ENCODE assay signal across 9 cellular contexts in genomic region chr18:9404565-9405060, GRCh38.
A peak's percentile ranks its signal among the peaks of the same experiment; 100 is the strongest.
DNase-seq lines count a peak whose midpoint lies in the region; ATAC-seq and TF ChIP-seq lines count a peak whose summit lies in the region.
"Had no signal": no experiment of that assay in that cellular context is flagged by ENCODE, and none has a peak within 500 bp of the region (broad histone marks: within the 10 kb centered on the region; RNA-seq: fewer than 3 reads in every experiment).

No MANE protein-coding gene starts in this region.

- CTCF ChIA-PET in CD4-positive, alpha-beta T cell (lab: Charles Lee): no interaction called here
- CTCF ChIA-PET in activated CD4-positive, alpha-beta memory T cell treated with anti-CD3 and anti-CD28 coated beads, Interleukin-2, amount 10 ng/mL, durations not matched to agents 7 days and 5 days (lab: Charles Lee): no interaction called here
- CTCF ChIA-PET in WTC11 (lab: Charles Lee): interaction anchor here (0.9 to 1.3 kb wide), 2 partner anchors 112 to 325 kb away, joined by 3 to 8 read pairs; no protein-coding TSS in a partner anchor

- H3K9me3 ChIP-seq in CD4-positive, alpha-beta T cell (ENCODE audit: control insufficient read depth, low read length): no peaks in the 10 kb centered on the region

- intact Hi-C loops in CD4-positive, alpha-beta T cell (cut with DNase I, micrococcal nuclease): no loop called here

- peaks cover 13% of the 10 kb centered on the region for H3K4me1 Mint-ChIP-seq in CD4-positive, alpha-beta T cell (ENCODE audit: low read depth)
- H3K4me1 Mint-ChIP-seq in activated CD4-positive, alpha-beta memory T cell treated with anti-CD3 and anti-CD28 coated beads, Interleukin-2, amount 10 ng/mL, durations not matched to agents 7 days and 5 days: peaks cover 4% of the 10 kb centered on the region
- H3K4me1 Mint-ChIP-seq in WTC11: no peaks in the 10 kb centered on the region

- peaks cover 2% of the 10 kb centered on the region for H3K36me3 Mint-ChIP-seq in CD4-positive, alpha-beta T cell (ENCODE audit: low read depth)
- peaks cover 4% of the 10 kb centered on the region for H3K36me3 Mint-ChIP-seq in activated CD4-positive, alpha-beta memory T cell treated with anti-CD3 and anti-CD28 coated beads, Interleukin-2, amount 10 ng/mL, durations not matched to agents 7 days and 5 days (ENCODE audit: low read depth)
- peaks cover 4% of the 10 kb centered on the region for H3K36me3 Mint-ChIP-seq in WTC11

- H3K4me3 Mint-ChIP-seq in CD4-positive, alpha-beta T cell: peak overlapping the region; percentile 88
- peak overlapping the region; percentile 13 for H3K4me3 Mint-ChIP-seq in activated CD4-positive, alpha-beta memory T cell treated with anti-CD3 and anti-CD28 coated beads, Interleukin-2, amount 10 ng/mL, durations not matched to agents 7 days and 5 days
- H3K4me3 Mint-ChIP-seq in WTC11: no peak overlapping the region

- H3K27me3 ChIP-seq in CD4-positive, alpha-beta T cell (ENCODE audit: control insufficient read depth, insufficient read depth, low read length): no peaks in the 10 kb centered on the region

- ATAC-seq in CD4-positive, alpha-beta T cell (ENCODE audit: poor library complexity): peak; percentile 57
- peak; percentile 52 for ATAC-seq in GM21528 (IDR thresholded peaks at IDR 0.05; ENCODE audit: low FRiP score, unreplicated experiment)
- ATAC-seq in left lobe of liver: peak; percentile 54
- no peak for ATAC-seq in WTC11
- ATAC-seq in GM19452 (IDR thresholded peaks at IDR 0.05; ENCODE audit: unreplicated experiment): no peak

- no peak for TF ChIP-seq CTCF in CD4-positive, alpha-beta T cell (IDR thresholded peaks at IDR 0.05)
- no peak for TF ChIP-seq CTCF in WTC11 (IDR thresholded peaks at IDR 0.05)

- DNase-seq in CD4-positive, alpha-beta T cell: peak in 1 of 10 experiments; percentile 1
- DNase-seq in activated CD4-positive, alpha-beta memory T cell treated with anti-CD3 and anti-CD28 coated beads, Interleukin-2, amount 10 ng/mL, durations not matched to agents 7 days and 5 days: no peak
- DNase-seq in left lobe of liver (ENCODE audit: low spot score) (no peak), WTC11 (ENCODE audit: low spot score) (no peak), COLO668 (lab: John Stamatoyannopoulos, UW; ENCODE audit: unreplicated experiment) (no peak), RPMI8226 (no peak)
- DNase-seq: DMS79 had no signal

- no peak overlapping the region for H3K27ac Mint-ChIP-seq in CD4-positive, alpha-beta T cell
- no peak overlapping the region for H3K27ac Mint-ChIP-seq in activated CD4-positive, alpha-beta memory T cell treated with anti-CD3 and anti-CD28 coated beads, Interleukin-2, amount 10 ng/mL, durations not matched to agents 7 days and 5 days
- H3K27ac Mint-ChIP-seq in WTC11: no peak overlapping the region; the same call in 1 of the 2 replicates

- H3K27ac ChIP-seq in CD4-positive, alpha-beta T cell (ENCODE audit: low read depth, low read length): no peak overlapping the region

- H3K27me3 Mint-ChIP-seq in CD4-positive, alpha-beta T cell: no peaks in the 10 kb centered on the region
- no peaks in the 10 kb centered on the region for H3K27me3 Mint-ChIP-seq in activated CD4-positive, alpha-beta memory T cell treated with anti-CD3 and anti-CD28 coated beads, Interleukin-2, amount 10 ng/mL, durations not matched to agents 7 days and 5 days
- no peaks in the 10 kb centered on the region for H3K27me3 Mint-ChIP-seq in WTC11 (ENCODE audit: low read depth)

- POLR2A ChIA-PET in CD4-positive, alpha-beta T cell (lab: Charles Lee): no interaction called here
- POLR2A ChIA-PET in activated CD4-positive, alpha-beta memory T cell treated with anti-CD3 and anti-CD28 coated beads, Interleukin-2, amount 10 ng/mL, durations not matched to agents 7 days and 5 days (lab: Charles Lee): no interaction called here
- POLR2A ChIA-PET in WTC11 (lab: Charles Lee): interaction anchor here (1.2 kb wide), 1 partner anchor 269 kb away, joined by 4 read pairs; the partner anchor contains the start of gene ANKRD12

- no peaks in the 10 kb centered on the region for H3K9me3 Mint-ChIP-seq in CD4-positive, alpha-beta T cell
- H3K9me3 Mint-ChIP-seq in activated CD4-positive, alpha-beta memory T cell treated with anti-CD3 and anti-CD28 coated beads, Interleukin-2, amount 10 ng/mL, durations not matched to agents 7 days and 5 days: peaks cover 3% of the 10 kb centered on the region
- peaks cover 29% of the 10 kb centered on the region for H3K9me3 Mint-ChIP-seq in WTC11

TF ChIP-seq in WTC11, 78 proteins besides CTCF, POLR2A, EP300 and RAD21:
- TF ChIP-seq ELF4 (CRISPR knock-in tag; IDR thresholded peaks at IDR 0.05; ENCODE audit: low read depth): no peak
- TF ChIP-seq SMAD3 (CRISPR knock-in tag; IDR thresholded peaks at IDR 0.05; ENCODE audit: borderline replicate concordance): no peak
- no peak for TF ChIP-seq ZNF416 (CRISPR knock-in tag; IDR thresholded peaks at IDR 0.05)
- TF ChIP-seq, protein P1, sequence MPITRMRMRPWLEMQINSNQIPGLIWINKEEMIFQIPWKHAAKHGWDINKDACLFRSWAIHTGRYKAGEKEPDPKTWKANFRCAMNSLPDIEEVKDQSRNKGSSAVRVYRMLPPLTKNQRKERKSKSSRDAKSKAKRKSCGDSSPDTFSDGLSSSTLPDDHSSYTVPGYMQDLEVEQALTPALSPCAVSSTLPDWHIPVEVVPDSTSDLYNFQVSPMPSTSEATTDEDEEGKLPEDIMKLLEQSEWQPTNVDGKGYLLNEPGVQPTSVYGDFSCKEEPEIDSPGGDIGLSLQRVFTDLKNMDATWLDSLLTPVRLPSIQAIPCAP (CRISPR knock-in tag; IDR thresholded peaks at IDR 0.05): no peak
TF ChIP-seq in WTC11: peak in this region for 0.

Comparison
In these comparisons a context has a peak if more than half of its experiments do, and no peak if none do; other contexts are left out.
1. ATAC-seq: peak in CD4-positive, alpha-beta T cell (single experiment), GM21528 (single experiment) and left lobe of liver (single experiment); none in WTC11 (single experiment) and GM19452 (single experiment).